In genomic region chr14:65832431-65833253, GRCh38 we compare ENCODE assay signal across 10 cellular contexts.
DNase-seq lines count a peak whose midpoint lies in the region; ATAC-seq, FAIRE-seq and TF ChIP-seq lines count a peak whose summit lies in the region.
"Had no signal": no experiment of that assay in that cellular context is flagged by ENCODE, and none has a peak within 500 bp of the region (broad histone marks: within the 10 kb centered on the region; RNA-seq: fewer than 3 reads in every experiment).

No MANE protein-coding gene starts in this region.

- no peaks in the 10 kb centered on the region for H3K4me1 Mint-ChIP-seq in HFFc6 (ENCODE audit: low read depth)

- H3K9me3 Mint-ChIP-seq in HFFc6: no peaks in the 10 kb centered on the region

- peaks cover 31% of the 10 kb centered on the region for H3K27me3 Mint-ChIP-seq in HFFc6 (ENCODE audit: insufficient read depth)

- ATAC-seq in HG03045 (IDR thresholded peaks at IDR 0.05; ENCODE audit: unreplicated experiment): no peak
- no peak for ATAC-seq in HG03097 (IDR thresholded peaks at IDR 0.05; ENCODE audit: low FRiP score, unreplicated experiment)

- H3K27ac Mint-ChIP-seq in HFFc6: no peak overlapping the region

- TF ChIP-seq CTCF in D721Med (IDR thresholded peaks at IDR 0.05; ENCODE audit: insufficient read depth, missing control alignments) (peak; percentile 18), HFFc6 (IDR thresholded peaks at IDR 0.05) (peak; percentile 65)

- no peaks in the 10 kb centered on the region for H3K36me3 Mint-ChIP-seq in HFFc6 (ENCODE audit: low read depth)

- no peak for FAIRE-seq in D721Med (lab: Jason Lieb, UNC)

- DNase-seq in D721Med (ENCODE audit: insufficient read length, low spot score) (no peak), HFFc6 (no peak), astrocyte of the hippocampus (ENCODE audit: low read depth, low spot score) (peak; percentile 32), myocyte (ENCODE audit: low read depth) (peak; percentile 32), NCI-H128 (lab: John Stamatoyannopoulos, UW; ENCODE audit: unreplicated experiment) (no peak)
- no peak for DNase-seq in activated CD4-positive, alpha-beta T cell treated with anti-CD3 and anti-CD28 coated beads for 1 hour
- DNase-seq: right cardiac atrium, T-helper 9 cell had no signal

- peak overlapping the region; percentile 30; the same call in 1 of the 2 replicates for H3K4me3 Mint-ChIP-seq in HFFc6

Comparison
In these comparisons a context has a peak if more than half of its experiments do, and no peak if none do; other contexts are left out.
1. DNase-seq: peak in astrocyte of the hippocampus (single experiment) and myocyte (single experiment); none in D721Med (single experiment), HFFc6 (single experiment), NCI-H128 (single experiment) and activated CD4-positive, alpha-beta T cell treated with anti-CD3 and anti-CD28 coated beads for 1 hour (single experiment).